Comparison of ENCODE assay signal across 14 cellular contexts in genomic region chr6:15522026-15522425, GRCh38.
DNase-seq lines count a peak whose midpoint lies in the region; ATAC-seq and TF ChIP-seq lines count a peak whose summit lies in the region.
"Had no signal": no experiment of that assay in that cellular context is flagged by ENCODE, and none has a peak within 500 bp of the region (broad histone marks: within the 10 kb centered on the region; RNA-seq: fewer than 3 reads in every experiment).

No MANE protein-coding gene starts in this region.

- TF ChIP-seq CTCF in HL-60 (IDR thresholded peaks at IDR 0.05; ENCODE audit: insufficient read depth, low read length) = no peak

- no peaks in the 10 kb centered on the region for H3K36me3 ChIP-seq in CD8-positive, alpha-beta memory T cell (ENCODE audit: insufficient read depth, low read length)
- H3K36me3 ChIP-seq: MG63 had no signal

- no peak overlapping the region for H3K27ac ChIP-seq in CD8-positive, alpha-beta memory T cell (ENCODE audit: low read depth, low read length)
- peak overlapping the region; percentile 70 for H3K27ac ChIP-seq in HL-60 (replicated peaks)
- H3K27ac ChIP-seq: SJSA1 had no signal

- peaks cover 14 to 93% (median 43%) of the 10 kb centered on the region in 3 donors for H3K36me3 Mint-ChIP-seq in CD8-positive, alpha-beta memory T cell
- peaks cover 97% of the 10 kb centered on the region for H3K36me3 Mint-ChIP-seq in dendritic cell treated with granulocyte-macrophage colony-stimulating factor and Interleukin-4, amounts not matched to agents 40 ng/mL and 50 ng/mL, for 4 days (ENCODE audit: low read depth)

- POLR2A ChIA-PET in CD8-positive, alpha-beta memory T cell (lab: Charles Lee) = no interaction called here

- H3K4me3 Mint-ChIP-seq in CD8-positive, alpha-beta memory T cell = no peak overlapping the region
- H3K4me3 Mint-ChIP-seq in dendritic cell treated with granulocyte-macrophage colony-stimulating factor and Interleukin-4, amounts not matched to agents 40 ng/mL and 50 ng/mL, for 4 days = no peak overlapping the region

- no peak for DNase-seq in CD8-positive, alpha-beta memory T cell
- DNase-seq in HL-60 (ENCODE audit: low read depth in 1 of 2, low spot score in 1 of 2) (no peak), sciatic nerve (ENCODE audit: low spot score) (peak; percentile 50), SW480 (ENCODE audit: low spot score) (no peak), AML-193 (lab: John Stamatoyannopoulos, UW) (no peak)
- DNase-seq: activated effector memory CD4-positive, alpha-beta T cell treated with Interleukin-2 at 50 U/mL for 16 hours; kidney glomerular epithelial cell; MG63; NCI-H2171 treated with DMSO at 0.1 percent for 48 hours had no signal

- H3K27me3 Mint-ChIP-seq in CD8-positive, alpha-beta memory T cell = peaks cover 0 to 2% of the 10 kb centered on the region in 2 donors
- no peaks in the 10 kb centered on the region for H3K27me3 Mint-ChIP-seq in dendritic cell treated with granulocyte-macrophage colony-stimulating factor and Interleukin-4, amounts not matched to agents 40 ng/mL and 50 ng/mL, for 4 days

- H3K4me3 ChIP-seq in CD8-positive, alpha-beta memory T cell (ENCODE audit: low read length) = no peak overlapping the region
- no peak overlapping the region for H3K4me3 ChIP-seq in HL-60 (replicated peaks; ENCODE audit: insufficient read depth, low read length)
- H3K4me3 ChIP-seq: breast epithelium, MG63, right atrium auricular region, SJSA1 had no signal

- H3K4me1 ChIP-seq in CD8-positive, alpha-beta memory T cell (ENCODE audit: insufficient read depth, low read length) = no peaks in the 10 kb centered on the region
- H3K4me1 ChIP-seq: breast epithelium, right atrium auricular region, SJSA1 had no signal

- intact Hi-C loops in dendritic cell treated with granulocyte-macrophage colony-stimulating factor and Interleukin-4, amounts not matched to agents 40 ng/mL and 50 ng/mL, for 4 days (cut with micrococcal nuclease) = no loop called here
- intact Hi-C loops in sciatic nerve (cut with DNase I) = no loop called here

- CTCF ChIA-PET in CD8-positive, alpha-beta memory T cell (lab: Charles Lee) = no interaction called here

- H3K9me3 Mint-ChIP-seq in CD8-positive, alpha-beta memory T cell = peaks cover 0 to 4% (median 0%) of the 10 kb centered on the region in 5 donors
- H3K9me3 Mint-ChIP-seq in dendritic cell treated with granulocyte-macrophage colony-stimulating factor and Interleukin-4, amounts not matched to agents 40 ng/mL and 50 ng/mL, for 4 days = no peaks in the 10 kb centered on the region

- H3K4me1 Mint-ChIP-seq in CD8-positive, alpha-beta memory T cell = peaks cover 7 to 13% (median 10%) of the 10 kb centered on the region in 3 donors
- peaks cover 27% of the 10 kb centered on the region for H3K4me1 Mint-ChIP-seq in dendritic cell treated with granulocyte-macrophage colony-stimulating factor and Interleukin-4, amounts not matched to agents 40 ng/mL and 50 ng/mL, for 4 days (ENCODE audit: low read depth)

- peak; percentile 21 for ATAC-seq in sciatic nerve
- no peak for ATAC-seq in GM18870 (IDR thresholded peaks at IDR 0.05; ENCODE audit: unreplicated experiment)

- H3K27ac Mint-ChIP-seq in CD8-positive, alpha-beta memory T cell = peak overlapping the region in 5 of 8 donors; percentile 30 to 83 (median 52)
- H3K27ac Mint-ChIP-seq in dendritic cell treated with granulocyte-macrophage colony-stimulating factor and Interleukin-4, amounts not matched to agents 40 ng/mL and 50 ng/mL, for 4 days = peak overlapping the region; percentile 69

- H3K9me3 ChIP-seq in CD8-positive, alpha-beta memory T cell (ENCODE audit: low read length) = no peaks in the 10 kb centered on the region
- H3K9me3 ChIP-seq: breast epithelium, MG63, right atrium auricular region, SJSA1 had no signal

- H3K27me3 ChIP-seq in CD8-positive, alpha-beta memory T cell (ENCODE audit: insufficient read depth, low read length, poor library complexity, severe bottlenecking) = no peaks in the 10 kb centered on the region
- no peaks in the 10 kb centered on the region for H3K27me3 ChIP-seq in HL-60 (ENCODE audit: insufficient read depth, poor library complexity, severe bottlenecking)
- H3K27me3 ChIP-seq: breast epithelium, MG63, right atrium auricular region, SJSA1 had no signal
